ENCODE assay signal across 8 cellular contexts in genomic region chr22:46763051-46763705, GRCh38. TPM values are rescaled to one million over a fixed set of nuclear protein-coding genes. Genes with fewer than 3 reads are reported as not detected.
DNase-seq lines count a peak whose midpoint lies in the region; ATAC-seq, FAIRE-seq and TF ChIP-seq lines count a peak whose summit lies in the region.

No MANE protein-coding gene starts in this region.

- POLR2A ChIA-PET in A549 (lab: Yijun Ruan, JAX), result interaction anchor here (0.6 to 2.5 kb wide), 19 partner anchors 9 to 574 kb away, joined by 3 to 43 read pairs (median 5); partner anchors contain the start of gene CELSR1

- peak overlapping the region; percentile 98 for H3K4me3 ChIP-seq in A549

- H3K9me3 Mint-ChIP-seq in nephron, result no peaks in the 10 kb centered on the region

- peak overlapping the region; percentile 97 for H3K4me2 ChIP-seq in A549

- 21% methylated on average over 11 of the region's 13 CpGs for WGBS in A549 (ENCODE audit: missing lambda C conversion rate)

- no peaks in the 10 kb centered on the region for H3K27me3 Mint-ChIP-seq in nephron (ENCODE audit: low read depth)

- TF ChIP-seq CTCF in A549 (IDR thresholded peaks at IDR 0.05) (no peak), VCaP (conservative IDR thresholded peaks at IDR 0.05) (no peak), nephron (IDR thresholded peaks at IDR 0.05; ENCODE audit: unreplicated experiment in 3 of 3) (no peak)

- ATAC-seq in A549 (peak; percentile 5 to 13; a peak in 3 of 6 replicates), GM18858 (IDR thresholded peaks at IDR 0.05; ENCODE audit: unreplicated experiment) (peak; percentile 48), HG03097 (IDR thresholded peaks at IDR 0.05; ENCODE audit: low FRiP score, unreplicated experiment) (peak; percentile 52), esophagus mucosa (peak; percentile 43)

- no peak for TF ChIP-seq RAD21 in A549 (conservative IDR thresholded peaks at IDR 0.05 in 1 of 2, IDR thresholded peaks at IDR 0.05 in 1 of 2)

- DNase-seq in A549 (ENCODE audit: low read depth in 1 of 2, low spot score in 1 of 2) (no peak), NCI-H1930 (lab: John Stamatoyannopoulos, UW) (no peak)
- DNase-seq in stimulated activated CD4-positive, alpha-beta T cell treated with anti-CD3 and anti-CD28 coated beads, Interleukin-15, amount 100 ng/mL, for 24 hours, result no peak

- H3K27ac Mint-ChIP-seq in nephron, result peak overlapping the region; percentile 96 to 97 (median 97)

- CTCF ChIA-PET in A549 (lab: Yijun Ruan, JAX), result interaction anchor here (1.0 to 3.2 kb wide), 4 partner anchors 24 to 199 kb away, joined by 3 to 13 read pairs (median 6); no protein-coding TSS in a partner anchor

- peaks cover 4% of the 10 kb centered on the region for H3K36me3 Mint-ChIP-seq in nephron (ENCODE audit: low read depth)

- TF ChIP-seq EP300 in A549 (IDR thresholded peaks at IDR 0.05), result no peak

- no peak for TF ChIP-seq POLR2A in A549 (IDR thresholded peaks at IDR 0.05; ENCODE audit: low read length)

- no peaks in the 10 kb centered on the region for H3K9me3 ChIP-seq in A549

- H3K4me1 ChIP-seq in A549, result peaks cover 23% of the 10 kb centered on the region

- H3K27ac ChIP-seq in A549, result peak overlapping the region; percentile 97 to 99
- H3K27ac ChIP-seq in VCaP, result peak overlapping the region; percentile 86; the same call in 1 of the 2 replicates

- H3K4me3 Mint-ChIP-seq in nephron, result peak overlapping the region; percentile 97 to 100 (median 98)

- H3K4me1 Mint-ChIP-seq in nephron, result peaks cover 53% of the 10 kb centered on the region

- no peak for FAIRE-seq in A549 (lab: Jason Lieb, UNC)

TF ChIP-seq in A549, 52 proteins besides CTCF, POLR2A, EP300 and RAD21:
- TF ChIP-seq PBX3 (IDR thresholded peaks at IDR 0.05) (no peak), E2F6 (IDR thresholded peaks at IDR 0.05; ENCODE audit: borderline replicate concordance, low read depth) (no peak), MAFK (IDR thresholded peaks at IDR 0.05; ENCODE audit: partially characterized antibody) (no peak), MAX (IDR thresholded peaks at IDR 0.05) (no peak), HOXB5 (CRISPR knock-in tag; IDR thresholded peaks at IDR 0.05) (no peak), MYC (IDR thresholded peaks at IDR 0.05; ENCODE audit: borderline replicate concordance, low read length) (no peak), ELK1 (IDR thresholded peaks at IDR 0.05; ENCODE audit: low read depth, low read length) (no peak), ZC3H11A (IDR thresholded peaks at IDR 0.05) (no peak)

RNA-seq across cellular contexts. Expression of gene TBC1D22A, which starts 0.7 kb away (rescaled TPM):
- 10.4 and 10.8 TPM in 2 replicates for polyA plus RNA-seq in A549 (2011; rRNA removed)
- polyA plus RNA-seq in A549 (2012; cell fraction: cytosol; rRNA removed), result 11.2 and 11.7 TPM in 2 replicates
- polyA plus RNA-seq in A549 (2012; cell fraction: nucleus; rRNA removed), result 11.0 and 12.8 TPM in 2 replicates
- 8.2 to 9.7 TPM (median 8.9 TPM) in 3 replicates for polyA plus RNA-seq in A549 (2017; fragmentation: RNase III; extraction: RNeasy Plus Mini Kit Qiagen cat#74134 plus additional on column Dnase treatment)
- 8.2 and 12.6 TPM in 2 replicates for polyA minus RNA-seq in A549 (2011; rRNA and poly(A)+ RNA removed)
- 21.4 TPM for total RNA-seq in esophagus mucosa

RNA-seq across cellular contexts. Expression of gene CERK, which starts 25.1 kb away (rescaled TPM):
- 13.1 and 17.7 TPM in 2 replicates for polyA plus RNA-seq in A549 (2011; rRNA removed)
- polyA plus RNA-seq in A549 (2012; cell fraction: cytosol; rRNA removed), result 9.7 and 12.6 TPM in 2 replicates
- 9.7 and 13.4 TPM in 2 replicates for polyA plus RNA-seq in A549 (2012; cell fraction: nucleus; rRNA removed)
- 13.8 to 15.6 TPM (median 15.6 TPM) in 3 replicates for polyA plus RNA-seq in A549 (2017; fragmentation: RNase III; extraction: RNeasy Plus Mini Kit Qiagen cat#74134 plus additional on column Dnase treatment)
- polyA minus RNA-seq in A549 (2011; rRNA and poly(A)+ RNA removed), result 16.0 and 23.4 TPM in 2 replicates
- total RNA-seq in esophagus mucosa, result 21.9 TPM
